8 cellular contexts compared by ENCODE assay signal in genomic region chr1:167715653-167716302, GRCh38. TPM values are rescaled to one million over a fixed set of nuclear protein-coding genes. Genes with fewer than 3 reads are reported as not detected.
DNase-seq lines count a peak whose midpoint lies in the region; ATAC-seq and TF ChIP-seq lines count a peak whose summit lies in the region.

No MANE protein-coding gene starts in this region.

- peak overlapping the region; percentile 66 for H3K9ac ChIP-seq in SK-N-SH

- H3K4me3 ChIP-seq in AG09309 (ENCODE audit: control insufficient read depth, low read depth, low read length) (peak overlapping the region; percentile 49), SK-N-SH (ENCODE audit: low read depth in 2 of 2, low read length in 1 of 2) (peak overlapping the region; percentile 76 to 83), gastrocnemius medialis (peak overlapping the region; percentile 54 to 82 (median 72))

- H3K27me3 ChIP-seq in SK-N-SH (ENCODE audit: insufficient read depth): peaks cover 8% of the 10 kb centered on the region; the same call in 1 of the 2 replicates
- H3K27me3 ChIP-seq in foreskin keratinocyte: no peaks in the 10 kb centered on the region
- H3K27me3 ChIP-seq in gastrocnemius medialis: no peaks in the 10 kb centered on the region

- CTCF ChIA-PET in SK-N-SH (lab: Yijun Ruan, JAX): interaction anchor here (0.6 to 3.5 kb wide), 12 partner anchors 8 to 367 kb away, joined by 3 to 20 read pairs (median 3); no protein-coding TSS in a partner anchor

- no peak for DNase-seq in AG09309 (ENCODE audit: low read depth)
- DNase-seq in SK-N-SH: no peak
- peak; percentile 18 to 28 for DNase-seq in foreskin keratinocyte
- DNase-seq in gastrocnemius medialis: no peak
- DNase-seq in NCI-H1930 (lab: John Stamatoyannopoulos, UW): no peak
- DNase-seq in mucosa of gallbladder (ENCODE audit: low spot score): no peak

- peak; percentile 24; the same call in 1 of the 2 replicates for TF ChIP-seq RAD21 in SK-N-SH (IDR thresholded peaks at IDR 0.05; ENCODE audit: low read length)

- H3K9me2 ChIP-seq in SK-N-SH: no peaks in the 10 kb centered on the region

- peak overlapping the region; percentile 70 to 71; a peak in 2 of 4 replicates for H3K27ac ChIP-seq in SK-N-SH (ENCODE audit: low read depth in 2 of 2, low read length in 1 of 2)
- peak overlapping the region; percentile 74 for H3K27ac ChIP-seq in foreskin keratinocyte
- H3K27ac ChIP-seq in gastrocnemius medialis: peak overlapping the region; percentile 88 to 97 (median 93)

- POLR2A ChIA-PET in SK-N-SH (lab: Yijun Ruan, JAX): interaction anchor here (0.6 kb wide), 1 partner anchor 170 kb away, joined by 4 read pairs; no protein-coding TSS in a partner anchor

- ATAC-seq in GM19438 (IDR thresholded peaks at IDR 0.05; ENCODE audit: low read depth, unreplicated experiment) (peak; percentile 1), foreskin keratinocyte (no peak), gastrocnemius medialis (peak; percentile 14 to 18), HG03457 (IDR thresholded peaks at IDR 0.05; ENCODE audit: unreplicated experiment) (no peak)

- intact Hi-C loops in gastrocnemius medialis (cut with DNase I; ENCODE audit: low total_unique reads): loop anchor here (2.0 to 5.0 kb wide), 4 partner anchors 19 to 221 kb away; partner anchors contain the start of genes DCAF6 and MPC2

- H3K36me3 ChIP-seq in SK-N-SH (replicated peaks in 1 of 2; ENCODE audit: control insufficient read depth in 1 of 2, insufficient read depth in 2 of 2, low read length in 1 of 2) (no peaks in the 10 kb centered on the region), gastrocnemius medialis (no peaks in the 10 kb centered on the region)

- peak overlapping the region; percentile 84 for H3K4me2 ChIP-seq in SK-N-SH

- no peak for TF ChIP-seq CTCF in AG09309 (IDR thresholded peaks at IDR 0.05; ENCODE audit: control insufficient read depth, insufficient read depth, low read depth, low read length, missing control alignments)
- no peak for TF ChIP-seq CTCF in SK-N-SH (IDR thresholded peaks at IDR 0.05)
- TF ChIP-seq CTCF in foreskin keratinocyte (conservative IDR thresholded peaks at IDR 0.05): no peak
- no peak for TF ChIP-seq CTCF in gastrocnemius medialis (IDR thresholded peaks at IDR 0.05 in 4 of 5, conservative IDR thresholded peaks at IDR 0.05 in 1 of 5)

- H3F3A ChIP-seq in SK-N-SH (replicated peaks; ENCODE audit: insufficient read depth): peaks cover 7% of the 10 kb centered on the region

- H3K4me1 ChIP-seq in SK-N-SH (ENCODE audit: control insufficient read depth in 1 of 2, insufficient read depth in 2 of 2, low read depth in 1 of 2, low read length in 1 of 2) (peaks cover 0 to 6% of the 10 kb centered on the region in 2 experiments; a peak in 1 of 4 replicates), foreskin keratinocyte (peaks cover 1% of the 10 kb centered on the region), gastrocnemius medialis (peaks cover 4% of the 10 kb centered on the region in 2 donors)

- in situ Hi-C loops in gastrocnemius medialis (cut with MboI; ENCODE audit: low sequenced_read_pairs in 4 of 4): loop anchor here in 1 of 4 donors (5.0 to 25.0 kb wide), 3 partner anchors 82 to 478 kb away; partner anchors contain the start of genes DCAF6 and MPC2

- peak overlapping the region; percentile 97 for H2AFZ ChIP-seq in SK-N-SH (ENCODE audit: low read depth)

- TF ChIP-seq POLR2A in gastrocnemius medialis (IDR thresholded peaks at IDR 0.05): no peak

- no peaks in the 10 kb centered on the region for H3K79me2 ChIP-seq in SK-N-SH (ENCODE audit: insufficient read depth)

- no peaks in the 10 kb centered on the region for H4K20me1 ChIP-seq in SK-N-SH (ENCODE audit: insufficient read depth)

- under 1% methylated on average over 13 of the region's 13 CpGs for WGBS in SK-N-SH (ENCODE audit: low lambda C conversion rate)

- no peaks in the 10 kb centered on the region for H3K9me3 ChIP-seq in SK-N-SH
- no peaks in the 10 kb centered on the region for H3K9me3 ChIP-seq in gastrocnemius medialis

- no peak for TF ChIP-seq EP300 in SK-N-SH (IDR thresholded peaks at IDR 0.05; ENCODE audit: borderline replicate concordance in 1 of 2, low read depth in 1 of 2, low read length in 1 of 2)

TF ChIP-seq in SK-N-SH, 30 proteins besides CTCF, POLR2A, EP300 and RAD21 (continues in another document):
- no peak for TF ChIP-seq GABPA (IDR thresholded peaks at IDR 0.05; ENCODE audit: low read depth)
- no peak for TF ChIP-seq MEF2A (IDR thresholded peaks at IDR 0.05; ENCODE audit: borderline replicate concordance, low read depth)
- TF ChIP-seq SMC3 (IDR thresholded peaks at IDR 0.05; ENCODE audit: low read depth, low read length): no peak
- no peak for TF ChIP-seq USF1 (IDR thresholded peaks at IDR 0.05; ENCODE audit: borderline replicate concordance, low read depth)
- TF ChIP-seq IRF3 (IDR thresholded peaks at IDR 0.05; ENCODE audit: low read depth, low read length): no peak
- TF ChIP-seq SIN3A (IDR thresholded peaks at IDR 0.05; ENCODE audit: borderline replicate concordance, low read depth, low read length): no peak; the same call in 1 of the 2 replicates
- no peak for TF ChIP-seq PBX3 (IDR thresholded peaks at IDR 0.05)
- TF ChIP-seq POLR2AphosphoS5 (IDR thresholded peaks at IDR 0.05; ENCODE audit: low read depth, low read length): no peak
- TF ChIP-seq NFIC (IDR thresholded peaks at IDR 0.05; ENCODE audit: borderline replicate concordance): no peak
- TF ChIP-seq REST (IDR thresholded peaks at IDR 0.05; ENCODE audit: low read depth, low read length): no peak
- no peak for TF ChIP-seq CHD2 (IDR thresholded peaks at IDR 0.05; ENCODE audit: low read length, partially characterized antibody)

RNA-seq across cellular contexts. Expression of gene MPZL1, which starts 6.0 kb away (rescaled TPM):
- polyA plus RNA-seq in SK-N-SH (2012; rRNA removed) (27.3 and 34.4 TPM in 2 replicates), foreskin keratinocyte (71.4 and 86.1 TPM in 2 replicates)
- 34.9 and 39.9 TPM in 2 replicates for polyA plus RNA-seq in SK-N-SH (2012; cell fraction: cytosol; rRNA removed)
- 17.1 and 32.0 TPM in 2 replicates for polyA plus RNA-seq in SK-N-SH (2012; cell fraction: nucleus; rRNA removed)
- total RNA-seq in foreskin keratinocyte (125 TPM in 2 replicates), gastrocnemius medialis (10 to 100 TPM in 3 of 4 donors, 1 to 10 TPM in 1; 9.2 to 15.7 (median 11.7) TPM), mucosa of gallbladder (137 TPM)

Comparison
In these comparisons a context has a peak if more than half of its experiments do, and no peak if none do; other contexts are left out.
1. DNase-seq: peak in foreskin keratinocyte (2 of 2); none in AG09309 (single experiment), SK-N-SH (single experiment), gastrocnemius medialis (0 of 2), NCI-H1930 (0 of 2) and mucosa of gallbladder (single experiment).
2. ATAC-seq: peak in GM19438 (single experiment) and gastrocnemius medialis (2 of 2); none in foreskin keratinocyte (single experiment) and HG03457 (single experiment).
3. Peak in every context shown above with its lines, with median percentiles within 50 percentile points of each other: H3K4me3 ChIP-seq and H3K27ac ChIP-seq.